Comparison of ENCODE assay signal across 19 cellular contexts in genomic region chr2:238941262-238941792, GRCh38.
"Had no signal": no experiment of that assay in that cellular context is flagged by ENCODE, and none has a peak within 500 bp of the region (broad histone marks: within the 10 kb centered on the region; RNA-seq: fewer than 3 reads in every experiment).

No MANE protein-coding gene starts in this region.

- H3K9me3 ChIP-seq: neutrophil, thoracic aorta had no signal

- DNase-seq: activated B cell treated with CpG ODN at 0.5 μM for 24 hours; activated CD4-positive, alpha-beta T cell treated with anti-CD3 and anti-CD28 coated beads for 4 hours; activated CD4-positive, alpha-beta T cell treated with anti-CD3 and anti-CD28 coated beads, Interleukin-2, amount 50 U/mL, for 48 hours; activated effector memory CD4-positive, alpha-beta T cell treated with anti-CD3 and anti-CD28 coated beads, Interleukin-2, amount 50 U/mL, for 16 hours; activated naive CD4-positive, alpha-beta T cell treated with anti-CD3 and anti-CD28 coated beads, Interleukin-2, amount 10 ng/mL, durations not matched to agents 7 days and 5 days; activated T-cell treated with anti-CD3 and anti-CD28 coated beads, Interleukin-2, amount 50 U/mL, for 48 hours; amygdala; effector CD4-positive, alpha-beta T cell; foreskin melanocyte; hypothalamus; stimulated activated CD4-positive, alpha-beta T cell treated with anti-CD3 and anti-CD28 coated beads, Interleukin-4, amount 100 ng/mL, for 1 hour; stimulated activated naive CD4-positive, alpha-beta T cell; SW 1271; T-helper 17 cell had no signal

- H2AFZ ChIP-seq: parathyroid adenoma had no signal

- H3K4me1 ChIP-seq: parathyroid adenoma had no signal

- H3K79me2 ChIP-seq: parathyroid adenoma had no signal

- H3K4me3 ChIP-seq: SK-N-MC, thoracic aorta had no signal

- ATAC-seq: natural killer cell treated with Interleukin-12 subunit alpha and Interleukin-12 subunit beta and Interleukin-15 and Interleukin-18, amount 100 ng/mL, for 72 hours; T-helper 17 cell had no signal

- H3K27ac Mint-ChIP-seq: activated B cell treated with CpG ODN at 0.5 μM for 24 hours; activated naive CD4-positive, alpha-beta T cell treated with anti-CD3 and anti-CD28 coated beads, Interleukin-2, amount 10 ng/mL, durations not matched to agents 7 days and 5 days; natural killer cell treated with Interleukin-12 subunit alpha and Interleukin-12 subunit beta and Interleukin-15 and Interleukin-18, amount 100 ng/mL, for 72 hours; T-helper 17 cell had no signal

- H3K27ac ChIP-seq: neutrophil, parathyroid adenoma, SK-N-MC, thoracic aorta had no signal

- H3K27me3 ChIP-seq: neutrophil had no signal

- H3K4me3 Mint-ChIP-seq: activated B cell treated with CpG ODN at 0.5 μM for 24 hours; activated naive CD4-positive, alpha-beta T cell treated with anti-CD3 and anti-CD28 coated beads, Interleukin-2, amount 10 ng/mL, durations not matched to agents 7 days and 5 days; natural killer cell treated with Interleukin-12 subunit alpha and Interleukin-12 subunit beta and Interleukin-15 and Interleukin-18, amount 100 ng/mL, for 72 hours; T-helper 17 cell had no signal

- H3K4me1 Mint-ChIP-seq: activated B cell treated with CpG ODN at 0.5 μM for 24 hours; activated naive CD4-positive, alpha-beta T cell treated with anti-CD3 and anti-CD28 coated beads, Interleukin-2, amount 10 ng/mL, durations not matched to agents 7 days and 5 days; T-helper 17 cell had no signal

- H3K27me3 Mint-ChIP-seq: activated B cell treated with CpG ODN at 0.5 μM for 24 hours; activated naive CD4-positive, alpha-beta T cell treated with anti-CD3 and anti-CD28 coated beads, Interleukin-2, amount 10 ng/mL, durations not matched to agents 7 days and 5 days had no signal

- H3K9ac ChIP-seq: parathyroid adenoma had no signal

- H3K36me3 Mint-ChIP-seq: activated naive CD4-positive, alpha-beta T cell treated with anti-CD3 and anti-CD28 coated beads, Interleukin-2, amount 10 ng/mL, durations not matched to agents 7 days and 5 days; natural killer cell treated with Interleukin-12 subunit alpha and Interleukin-12 subunit beta and Interleukin-15 and Interleukin-18, amount 100 ng/mL, for 72 hours had no signal

- H3K36me3 ChIP-seq: neutrophil, thoracic aorta had no signal

- H3K9me3 Mint-ChIP-seq: activated B cell treated with CpG ODN at 0.5 μM for 24 hours; activated naive CD4-positive, alpha-beta T cell treated with anti-CD3 and anti-CD28 coated beads, Interleukin-2, amount 10 ng/mL, durations not matched to agents 7 days and 5 days; natural killer cell treated with Interleukin-12 subunit alpha and Interleukin-12 subunit beta and Interleukin-15 and Interleukin-18, amount 100 ng/mL, for 72 hours had no signal
